Comparison of ENCODE assay signal across 8 cellular contexts in genomic region chr19:1239796-1240737, GRCh38. TPM values are rescaled to one million over a fixed set of nuclear protein-coding genes. Genes with fewer than 3 reads are reported as not detected.
DNase-seq lines count a peak whose midpoint lies in the region; ATAC-seq, FAIRE-seq and TF ChIP-seq lines count a peak whose summit lies in the region.

No MANE protein-coding gene starts in this region.

- no peak overlapping the region for H3K27ac ChIP-seq in PC-9
- peak overlapping the region; percentile 91 to 100 (median 100) for H3K27ac ChIP-seq in esophagus muscularis mucosa (replicated peaks in 1 of 4)

- H3K36me3 Mint-ChIP-seq in activated T-cell treated with anti-CD3 and anti-CD28 coated beads, Interleukin-2, amount 50 U/mL, for 4 hours (ENCODE audit: insufficient read depth), result no peaks in the 10 kb centered on the region

- peaks cover 36% of the 10 kb centered on the region for H3K4me1 Mint-ChIP-seq in activated T-cell treated with anti-CD3 and anti-CD28 coated beads, Interleukin-2, amount 50 U/mL, for 4 hours (ENCODE audit: low read depth)

- H3K79me2 ChIP-seq in PC-9 (ENCODE audit: low read depth), result peaks cover 9% of the 10 kb centered on the region

- H3K4me3 ChIP-seq in PC-9 (peak overlapping the region; percentile 73), esophagus muscularis mucosa (peak overlapping the region; percentile 38 to 82 (median 62))

- no peak overlapping the region for H2AFZ ChIP-seq in PC-9

- peak; percentile 42 for TF ChIP-seq EP300 in esophagus muscularis mucosa (IDR thresholded peaks at IDR 0.05)

- H3K4me1 ChIP-seq in PC-9 (replicated peaks; ENCODE audit: insufficient read depth), result peaks cover 23% of the 10 kb centered on the region
- peaks cover 60 to 86% (median 76%) of the 10 kb centered on the region in 4 donors for H3K4me1 ChIP-seq in esophagus muscularis mucosa

- peaks cover 27% of the 10 kb centered on the region; the same call in 1 of the 2 replicates for H3F3A ChIP-seq in PC-9 (ENCODE audit: insufficient read depth, low read depth)

- H3K27me3 ChIP-seq in PC-9 (ENCODE audit: insufficient read depth, low read depth) (no peaks in the 10 kb centered on the region), esophagus muscularis mucosa (peaks cover 0 to 14% (median 2%) of the 10 kb centered on the region in 4 donors)

- peak; percentile 94 for FAIRE-seq in GM12892 (lab: Jason Lieb, UNC)

- POLR2A ChIA-PET in PC-9 (lab: Charles Lee; ENCODE audit: unreplicated experiment), result no interaction called here

- ATAC-seq in activated T-cell treated with anti-CD3 and anti-CD28 coated beads, Interleukin-2, amount 50 U/mL, for 4 hours, result peak; percentile 53 to 60
- ATAC-seq in GM21381 (IDR thresholded peaks at IDR 0.05; ENCODE audit: unreplicated experiment), result no peak

- no peaks in the 10 kb centered on the region for H3K9me2 ChIP-seq in PC-9 (ENCODE audit: insufficient read depth)

- H3K4me3 Mint-ChIP-seq in activated T-cell treated with anti-CD3 and anti-CD28 coated beads, Interleukin-2, amount 50 U/mL, for 4 hours, result peak overlapping the region; percentile 55

- peaks cover 7% of the 10 kb centered on the region for H3K27me3 Mint-ChIP-seq in activated T-cell treated with anti-CD3 and anti-CD28 coated beads, Interleukin-2, amount 50 U/mL, for 4 hours (ENCODE audit: low read depth)

- DNase-seq in GM12892 (ENCODE audit: insufficient read length), result peak; percentile 100
- DNase-seq in HuH-7 (ENCODE audit: low spot score), result peak; percentile 88
- DNase-seq in PC-9, result peak; percentile 43 to 85
- peak; percentile 98 for DNase-seq in activated T-cell treated with anti-CD3 and anti-CD28 coated beads, Interleukin-2, amount 50 U/mL, for 4 hours
- no peak for DNase-seq in esophagus muscularis mucosa (ENCODE audit: extremely low spot score)
- peak; percentile 87 for DNase-seq in myocyte (ENCODE audit: low read depth)
- DNase-seq in stimulated activated CD8-positive, alpha-beta memory T cell treated with anti-CD3 and anti-CD28 coated beads, Interleukin-7, amount 100 ng/mL, for 1 hour (ENCODE audit: low read depth in 2 of 2), result peak; percentile 82 to 89

- H3K36me3 ChIP-seq in PC-9 (ENCODE audit: low read depth) (no peaks in the 10 kb centered on the region), esophagus muscularis mucosa (peaks cover 0 to 3% (median 0%) of the 10 kb centered on the region in 4 donors)

- H3K9me3 Mint-ChIP-seq in activated T-cell treated with anti-CD3 and anti-CD28 coated beads, Interleukin-2, amount 50 U/mL, for 4 hours, result no peaks in the 10 kb centered on the region

- CTCF ChIA-PET in PC-9 (lab: Charles Lee), result interaction anchor here (0.6 kb wide), 1 partner anchor 210 kb away, joined by 4 read pairs; no protein-coding TSS in a partner anchor

- H4K20me1 ChIP-seq in PC-9 (ENCODE audit: insufficient read depth), result no peaks in the 10 kb centered on the region

- 22% methylated on average over 18 of the region's 84 CpGs for WGBS in esophagus muscularis mucosa

- TF ChIP-seq POLR2A in GM12892 (IDR thresholded peaks at IDR 0.05; ENCODE audit: low read depth, low read length) (no peak), esophagus muscularis mucosa (IDR thresholded peaks at IDR 0.05; ENCODE audit: low read depth) (no peak)

- peak overlapping the region; percentile 78 for H3K4me2 ChIP-seq in PC-9

- H3K9me3 ChIP-seq in PC-9 (ENCODE audit: insufficient read depth, low read depth), result no peaks in the 10 kb centered on the region
- no peaks in the 10 kb centered on the region for H3K9me3 ChIP-seq in esophagus muscularis mucosa

- intact Hi-C loops in PC-9 (cut with micrococcal nuclease; ENCODE audit: unreplicated experiment), result loop anchor here (1.0 kb wide), 1 partner anchor 319 kb away; no protein-coding TSS in a partner anchor
- intact Hi-C loops in esophagus muscularis mucosa (cut with DNase I), result no loop called here

- BruUV-seq in PC-9 (replicated peaks; lab: Mats Ljungman, UMichigan), result no TSS peak

- TF ChIP-seq CTCF in PC-9 (conservative IDR thresholded peaks at IDR 0.05) (peak; percentile 53), esophagus muscularis mucosa (IDR thresholded peaks at IDR 0.05) (peak; percentile 97 to 99 (median 97))

RNA-seq across cellular contexts. Expression of gene ATP5F1D, which starts 1.5 kb away (rescaled TPM):
- 63.3 TPM for polyA plus RNA-seq in GM12892 (2012; ENCODE audit: missing spikeins)
- total RNA-seq in PC-9 (2021) (157 and 214 TPM in 2 replicates), esophagus muscularis mucosa (100 to 1,000 TPM in 2 of 4 donors, 10 to 100 TPM in 2; 77.5 to 140 (median 109) TPM), myocyte (46.5 and 61.9 TPM in 2 replicates)
- total RNA-seq in activated T-cell treated with anti-CD3 and anti-CD28 coated beads, Interleukin-2, amount 50 U/mL, for 4 hours, result 100 to 1,000 TPM; 259 to 434 (median 312) TPM
- polyA plus RNA-seq in myocyte (2012), result 193 TPM

RNA-seq across cellular contexts. Expression of gene CBARP, which starts 2.3 kb away (rescaled TPM):
- polyA plus RNA-seq in GM12892 (2012; ENCODE audit: missing spikeins), result not detected
- total RNA-seq in PC-9 (2021), result 1.8 and 1.9 TPM in 2 replicates
- total RNA-seq in activated T-cell treated with anti-CD3 and anti-CD28 coated beads, Interleukin-2, amount 50 U/mL, for 4 hours, result 1 to 10 TPM in 2 of 3 donors, under 1 TPM in 1; 0.63 to 1.4 (median 1.1) TPM
- total RNA-seq in esophagus muscularis mucosa, result 1 to 10 TPM in 1 of 4 donors, under 1 TPM in 2, not detected in 1; 0.58 to 1.0 (median 0.99) TPM
- 4.0 and 4.8 TPM in 2 replicates for total RNA-seq in myocyte
- 3.2 TPM for polyA plus RNA-seq in myocyte (2012)

RNA-seq across cellular contexts. Expression of gene MIDN, which starts 8.3 kb away (rescaled TPM):
- 8.9 TPM for polyA plus RNA-seq in GM12892 (2012; ENCODE audit: missing spikeins)
- 61.4 and 92.0 TPM in 2 replicates for total RNA-seq in PC-9 (2021)
- 10 to 100 TPM; 63.2 to 70.0 (median 68.7) TPM for total RNA-seq in activated T-cell treated with anti-CD3 and anti-CD28 coated beads, Interleukin-2, amount 50 U/mL, for 4 hours
- 10 to 100 TPM; 20.3 to 72.2 (median 31.8) TPM for total RNA-seq in esophagus muscularis mucosa
- 17.2 and 30.6 TPM in 2 replicates for total RNA-seq in myocyte
- 31.9 TPM for polyA plus RNA-seq in myocyte (2012)

RNA-seq across cellular contexts. Expression of gene CIRBP, which starts 29.1 kb away (rescaled TPM):
- 276 TPM for polyA plus RNA-seq in GM12892 (2012; ENCODE audit: missing spikeins)
- 86.9 and 143 TPM in 2 replicates for total RNA-seq in PC-9 (2021)
- 100 to 1,000 TPM; 269 to 294 (median 285) TPM for total RNA-seq in activated T-cell treated with anti-CD3 and anti-CD28 coated beads, Interleukin-2, amount 50 U/mL, for 4 hours
- 100 to 1,000 TPM; 236 to 601 (median 429) TPM for total RNA-seq in esophagus muscularis mucosa
- 441 and 497 TPM in 2 replicates for total RNA-seq in myocyte
- 414 TPM for polyA plus RNA-seq in myocyte (2012)

RNA-seq across cellular contexts. Expression of gene STK11, which starts 34.5 kb away (rescaled TPM):
- 13.8 TPM for polyA plus RNA-seq in GM12892 (2012; ENCODE audit: missing spikeins)
- 53.0 and 59.5 TPM in 2 replicates for total RNA-seq in PC-9 (2021)
- total RNA-seq in activated T-cell treated with anti-CD3 and anti-CD28 coated beads, Interleukin-2, amount 50 U/mL, for 4 hours, result 10 to 100 TPM; 64.4 to 72.0 (median 69.8) TPM
- total RNA-seq in esophagus muscularis mucosa, result 10 to 100 TPM; 52.2 to 95.7 (median 73.2) TPM
- 86.3 and 94.9 TPM in 2 replicates for total RNA-seq in myocyte
- polyA plus RNA-seq in myocyte (2012), result 45.8 TPM
